In the genomic region with DNA sequence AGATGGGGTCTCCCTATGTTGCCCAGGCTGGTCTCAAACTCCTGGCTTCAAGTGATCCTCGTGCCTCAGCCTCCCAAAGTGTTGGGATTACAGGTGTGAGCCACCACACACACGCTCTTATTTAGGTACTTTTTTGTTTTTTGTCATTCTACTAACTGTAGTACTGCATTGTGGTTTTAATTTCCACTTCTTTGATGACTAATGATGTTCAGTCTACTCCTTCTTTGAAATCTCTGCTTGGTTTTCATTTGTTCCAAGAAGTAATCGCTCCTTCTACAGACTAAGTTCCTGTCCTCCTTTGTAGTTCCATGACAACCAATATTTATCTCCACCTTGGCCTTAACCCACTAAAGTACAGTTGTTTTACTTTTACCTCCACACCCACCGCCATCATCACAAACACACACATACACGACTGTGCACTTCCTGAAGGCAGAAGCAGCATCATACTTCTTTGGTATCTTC, we compare ENCODE assay signal across 8 cellular contexts. TPM values are rescaled to one million over a fixed set of nuclear protein-coding genes. Genes with fewer than 3 reads are reported as not detected.
DNase-seq lines count a peak whose midpoint lies in the region; TF ChIP-seq lines count a peak whose summit lies in the region.

No MANE protein-coding gene starts in this region.

- TSS peak; percentile 71 for BruUV-seq in Calu3 (replicated peaks; lab: Mats Ljungman, UMichigan)

- H3K9me2 ChIP-seq in SU-DHL-6 (replicated peaks; ENCODE audit: insufficient read depth, low read length): no peaks in the 10 kb centered on the region
- H3K9me2 ChIP-seq in neural cell (ENCODE audit: insufficient read depth, low read length): no peaks in the 10 kb centered on the region

- H3K4me2 ChIP-seq in SU-DHL-6 (ENCODE audit: low read depth, low read length, poor library complexity, severe bottlenecking) (peak overlapping the region; percentile 49), neural cell (ENCODE audit: low read length) (peak overlapping the region; percentile 28)

- H3K4me1 Mint-ChIP-seq in Calu3 (ENCODE audit: low read depth, unreplicated experiment): peaks cover 18% of the 10 kb centered on the region

- no peaks in the 10 kb centered on the region for H3K27me3 Mint-ChIP-seq in Calu3 (ENCODE audit: unreplicated experiment)

- H3K79me2 ChIP-seq in SU-DHL-6 (ENCODE audit: insufficient read depth, low read length) (no peaks in the 10 kb centered on the region), neural cell (replicated peaks; ENCODE audit: insufficient read depth, low read length) (no peaks in the 10 kb centered on the region)

- H3K9ac ChIP-seq in SU-DHL-6 (ENCODE audit: low read length) (no peak overlapping the region), neural cell (ENCODE audit: low read length) (no peak overlapping the region)

- H3K9me3 Mint-ChIP-seq in Calu3 (ENCODE audit: low read depth, unreplicated experiment): no peaks in the 10 kb centered on the region

- H3K4me3 ChIP-seq in SU-DHL-6 (ENCODE audit: insufficient read depth, low read length, poor library complexity, severe bottlenecking) (peak overlapping the region; percentile 31), neural cell (ENCODE audit: low read length) (peak overlapping the region; percentile 68)

- peak overlapping the region; percentile 80 for H3K4me3 Mint-ChIP-seq in Calu3 (ENCODE audit: low read depth, unreplicated experiment)

- no peaks in the 10 kb centered on the region; the same call in 1 of the 2 replicates for H3F3A ChIP-seq in SU-DHL-6 (ENCODE audit: insufficient read depth)
- no peaks in the 10 kb centered on the region for H3F3A ChIP-seq in neural cell (ENCODE audit: insufficient read depth, low read length, poor library complexity, severe bottlenecking)

- H3K27ac ChIP-seq in SU-DHL-6 (ENCODE audit: low read depth, low read length) (no peak overlapping the region), neural cell (ENCODE audit: low read length) (no peak overlapping the region)

- no peaks in the 10 kb centered on the region for H4K20me1 ChIP-seq in SU-DHL-6 (ENCODE audit: low read depth, low read length)
- H4K20me1 ChIP-seq in neural cell (ENCODE audit: insufficient read depth): no peaks in the 10 kb centered on the region

- DNase-seq in Calu3: no peak
- DNase-seq in central memory CD4-positive, alpha-beta T cell: peak; percentile 81
- no peak for DNase-seq in glomerular visceral epithelial cell (ENCODE audit: extremely low spot score)
- DNase-seq in hypothalamus (lab: John Stamatoyannopoulos, UW): no peak
- no peak for DNase-seq in NCI-H2107 (lab: John Stamatoyannopoulos, UW)
- no peak for DNase-seq in NOMO-1 (lab: John Stamatoyannopoulos, UW; ENCODE audit: unreplicated experiment in 2 of 2)

- H3K36me3 Mint-ChIP-seq in Calu3 (ENCODE audit: insufficient read depth, unreplicated experiment): peaks cover 8% of the 10 kb centered on the region

- H3K9me3 ChIP-seq in SU-DHL-6 (ENCODE audit: insufficient read depth, low read length) (no peaks in the 10 kb centered on the region), neural cell (ENCODE audit: low read length) (no peaks in the 10 kb centered on the region)

- H3K36me3 ChIP-seq in SU-DHL-6 (ENCODE audit: low read length): no peaks in the 10 kb centered on the region
- H3K36me3 ChIP-seq in neural cell (ENCODE audit: insufficient read depth, low read length): no peaks in the 10 kb centered on the region

- H2AFZ ChIP-seq in SU-DHL-6 (ENCODE audit: low read depth, low read length, severe bottlenecking) (peak overlapping the region; percentile 73), neural cell (ENCODE audit: low read depth, low read length) (peak overlapping the region; percentile 27)

- TF ChIP-seq EP300 in neural cell (conservative IDR thresholded peaks at IDR 0.05; ENCODE audit: poor library complexity, severe bottlenecking): no peak

- CTCF ChIA-PET in Calu3 (lab: Charles Lee): interaction anchor here (1.0 kb wide), 1 partner anchor 8 kb away, joined by 4 read pairs; no protein-coding TSS in a partner anchor

- no peak for TF ChIP-seq RAD21 in neural cell (conservative IDR thresholded peaks at IDR 0.05)

- H3K27ac Mint-ChIP-seq in Calu3 (ENCODE audit: unreplicated experiment): no peak overlapping the region

- no peak for TF ChIP-seq CTCF in Calu3 (IDR thresholded peaks at IDR 0.05; ENCODE audit: unreplicated experiment)
- TF ChIP-seq CTCF in SU-DHL-6 (IDR thresholded peaks at IDR 0.05; ENCODE audit: insufficient read depth, low read length, poor library complexity, severe bottlenecking): no peak
- TF ChIP-seq CTCF in neural cell (IDR thresholded peaks at IDR 0.05; ENCODE audit: poor library complexity, severe bottlenecking): no peak

- intact Hi-C loops in Calu3 (cut with micrococcal nuclease; ENCODE audit: unreplicated experiment): no loop called here

- H3K27me3 ChIP-seq in SU-DHL-6 (ENCODE audit: low read length) (no peaks in the 10 kb centered on the region), neural cell (ENCODE audit: insufficient read depth, low read depth, low read length) (peaks cover 20% of the 10 kb centered on the region)

TF ChIP-seq in neural cell, 6 proteins besides CTCF, POLR2A, EP300 and RAD21:
- TF ChIP-seq SMC3 (conservative IDR thresholded peaks at IDR 0.05; ENCODE audit: poor library complexity): no peak
- TF ChIP-seq EZH2 (IDR thresholded peaks at IDR 0.05; ENCODE audit: borderline replicate concordance, insufficient read depth, low read length, poor library complexity, severe bottlenecking): no peak
- no peak for TF ChIP-seq MXI1 (conservative IDR thresholded peaks at IDR 0.05; ENCODE audit: poor library complexity, severe bottlenecking)
- TF ChIP-seq POLR2AphosphoS5 (IDR thresholded peaks at IDR 0.05): no peak
- no peak for TF ChIP-seq TAF1 (IDR thresholded peaks at IDR 0.05; ENCODE audit: low read depth)
- TF ChIP-seq REST (IDR thresholded peaks at IDR 0.05; ENCODE audit: borderline replicate concordance): no peak

RNA-seq across cellular contexts. Expression of gene DLEC1, which starts 0.5 kb away (rescaled TPM):
- 0.28 and 0.78 TPM in 2 replicates for total RNA-seq in Calu3 (2022)
- 0.25 and 0.44 TPM in 2 replicates for polyA plus RNA-seq in neural cell
- polyA minus RNA-seq in neural cell: 0.23 TPM in 1 of 2 replicates, not detected in the other

RNA-seq across cellular contexts. Expression of gene PLCD1, which starts 9.0 kb away (rescaled TPM):
- total RNA-seq in Calu3 (2022): 7.8 and 9.8 TPM in 2 replicates
- 4.6 and 7.6 TPM in 2 replicates for polyA plus RNA-seq in neural cell
- polyA minus RNA-seq in neural cell: 1.2 and 1.6 TPM in 2 replicates

RNA-seq across cellular contexts. Expression of gene VILL, which starts 47.9 kb away (rescaled TPM):
- total RNA-seq in Calu3 (2022): 52.6 and 86.8 TPM in 2 replicates
- polyA plus RNA-seq in neural cell: 0.14 TPM in 1 of 2 replicates, not detected in the other
- not detected in 2 replicates for polyA minus RNA-seq in neural cell
